ENCODE assay signal across 32 cellular contexts in the genomic region with DNA sequence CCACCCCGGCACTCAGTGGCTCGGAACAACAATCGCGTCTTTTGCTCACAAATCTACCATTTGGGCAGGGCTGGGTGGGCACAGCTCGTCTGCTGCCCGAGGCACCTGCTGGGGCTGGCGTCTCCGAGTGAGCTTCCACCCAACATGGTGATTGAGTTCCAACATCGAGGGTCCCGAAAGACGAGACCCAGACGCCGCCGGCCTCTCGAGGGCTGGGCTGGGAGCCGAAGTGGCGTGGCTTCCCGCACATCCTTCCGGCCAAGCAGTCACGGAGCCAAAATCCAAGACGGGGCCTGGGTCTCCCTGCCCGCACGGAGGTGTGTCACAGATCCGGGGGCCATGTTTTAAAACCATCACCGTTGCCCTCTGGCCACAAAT.
"Had no signal": no experiment of that assay in that cellular context is flagged by ENCODE, and none has a peak within 500 bp of the region (broad histone marks: within the 10 kb centered on the region; RNA-seq: fewer than 3 reads in every experiment).

No MANE protein-coding gene starts in this region.

- DNase-seq: naive thymus-derived CD8-positive, alpha-beta T cell; nephron progenitor cell; occipital lobe; posterior cingulate gyrus; psoas muscle; right cardiac atrium; spleen; stimulated activated CD4-positive, alpha-beta T cell treated with anti-CD3 and anti-CD28 coated beads, Interleukin-12 subunit alpha, Interleukin-12 subunit beta, amount 100 ng/mL, for 4 hours; stimulated activated CD4-positive, alpha-beta T cell treated with anti-CD3 and anti-CD28 coated beads, Interleukin-1b, Interleukin-23, amount 100 ng/mL, for 48 hours; stimulated activated CD4-positive, alpha-beta T cell treated with anti-CD3 and anti-CD28 coated beads, Interleukin-4, amount 100 ng/mL, for 1 hour; stimulated activated CD4-positive, alpha-beta T cell treated with anti-CD3 and anti-CD28 coated beads, Interleukin-4, amount 100 ng/mL, for 4 hours; stimulated activated CD8-positive, alpha-beta memory T cell treated with anti-CD3 and anti-CD28 coated beads, Interleukin-4, amount 100 ng/mL, for 48 hours; stimulated activated naive CD4-positive, alpha-beta T cell; stimulated activated naive CD8-positive, alpha-beta T cell treated with anti-CD3 and anti-CD28 coated beads, Interleukin-15, amount 100 ng/mL, for 72 hours; stimulated activated naive CD8-positive, alpha-beta T cell treated with anti-CD3 and anti-CD28 coated beads, Interleukin-15, Interleukin-2, amounts not matched to agents 100 U/mL and 50 U/mL, for 24 hours; substantia nigra; testis; tibial artery; transverse colon; upper lobe of right lung had no signal

- ATAC-seq: naive thymus-derived CD8-positive, alpha-beta T cell; natural killer cell treated with Interleukin-12 subunit alpha and Interleukin-12 subunit beta and Interleukin-15 and Interleukin-18, amount 100 ng/mL, for 72 hours; psoas muscle; right cardiac atrium; sciatic nerve; stimulated activated memory B cell treated with anti-CD40 and anti-IgM and Interleukin-4, amounts not matched to agents 10 μg/mL and 1 μg/mL and 100 μg/mL, for 72 hours; stimulated activated naive CD8-positive, alpha-beta T cell treated with anti-CD3 and anti-CD28 coated beads, Interleukin-15, amount 100 ng/mL, for 72 hours; stimulated activated naive CD8-positive, alpha-beta T cell treated with anti-CD3 and anti-CD28 coated beads, Interleukin-15, Interleukin-2, amounts not matched to agents 100 U/mL and 50 U/mL, for 24 hours; upper lobe of right lung had no signal

- H3K79me2 ChIP-seq: parathyroid adenoma had no signal

- H3K4me1 ChIP-seq: psoas muscle, upper lobe of right lung had no signal

- H2AFZ ChIP-seq: parathyroid adenoma had no signal

- H3K4me3 Mint-ChIP-seq: naive thymus-derived CD8-positive, alpha-beta T cell; natural killer cell treated with Interleukin-12 subunit alpha and Interleukin-12 subunit beta and Interleukin-15 and Interleukin-18, amount 100 ng/mL, for 72 hours; nephron progenitor cell; neural crest cell; stimulated activated memory B cell treated with anti-CD40 and anti-IgM and Interleukin-4, amounts not matched to agents 10 μg/mL and 1 μg/mL and 100 μg/mL, for 72 hours; stimulated activated naive CD8-positive, alpha-beta T cell treated with anti-CD3 and anti-CD28 coated beads, Interleukin-15, amount 100 ng/mL, for 72 hours; type B pancreatic cell had no signal

- H3K27ac ChIP-seq: ovary, parathyroid adenoma, psoas muscle, skin epidermis, spleen, suprapubic skin, testis, tibial artery, transverse colon, upper lobe of right lung, uterus had no signal

- H3K27me3 ChIP-seq: ovary, spleen, testis, upper lobe of right lung, uterus had no signal

- H3K9me3 ChIP-seq: ovary, psoas muscle, spleen, suprapubic skin, testis, tibial artery, transverse colon, upper lobe of right lung, uterus had no signal

- H3K9me3 Mint-ChIP-seq: naive thymus-derived CD8-positive, alpha-beta T cell; natural killer cell treated with Interleukin-12 subunit alpha and Interleukin-12 subunit beta and Interleukin-15 and Interleukin-18, amount 100 ng/mL, for 72 hours; nephron progenitor cell; neural crest cell; stimulated activated memory B cell treated with anti-CD40 and anti-IgM and Interleukin-4, amounts not matched to agents 10 μg/mL and 1 μg/mL and 100 μg/mL, for 72 hours; stimulated activated naive CD8-positive, alpha-beta T cell treated with anti-CD3 and anti-CD28 coated beads, Interleukin-15, amount 100 ng/mL, for 72 hours; type B pancreatic cell had no signal

- H3K9ac ChIP-seq: parathyroid adenoma had no signal

- H3K27me3 Mint-ChIP-seq: naive thymus-derived CD8-positive, alpha-beta T cell; natural killer cell treated with Interleukin-12 subunit alpha and Interleukin-12 subunit beta and Interleukin-15 and Interleukin-18, amount 100 ng/mL, for 72 hours; stimulated activated memory B cell treated with anti-CD40 and anti-IgM and Interleukin-4, amounts not matched to agents 10 μg/mL and 1 μg/mL and 100 μg/mL, for 72 hours; stimulated activated naive CD8-positive, alpha-beta T cell treated with anti-CD3 and anti-CD28 coated beads, Interleukin-15, amount 100 ng/mL, for 72 hours; type B pancreatic cell had no signal

- H3K36me3 ChIP-seq: ovary, spleen, suprapubic skin, tibial artery, transverse colon, upper lobe of right lung, uterus had no signal

- H3K4me1 Mint-ChIP-seq: neural crest cell had no signal

- H3K27ac Mint-ChIP-seq: naive thymus-derived CD8-positive, alpha-beta T cell; natural killer cell treated with Interleukin-12 subunit alpha and Interleukin-12 subunit beta and Interleukin-15 and Interleukin-18, amount 100 ng/mL, for 72 hours; nephron progenitor cell; progenitor cell of endocrine pancreas; stimulated activated memory B cell treated with anti-CD40 and anti-IgM and Interleukin-4, amounts not matched to agents 10 μg/mL and 1 μg/mL and 100 μg/mL, for 72 hours; stimulated activated naive CD8-positive, alpha-beta T cell treated with anti-CD3 and anti-CD28 coated beads, Interleukin-15, amount 100 ng/mL, for 72 hours; type B pancreatic cell had no signal

- H3K36me3 Mint-ChIP-seq: naive thymus-derived CD8-positive, alpha-beta T cell; natural killer cell treated with Interleukin-12 subunit alpha and Interleukin-12 subunit beta and Interleukin-15 and Interleukin-18, amount 100 ng/mL, for 72 hours; stimulated activated memory B cell treated with anti-CD40 and anti-IgM and Interleukin-4, amounts not matched to agents 10 μg/mL and 1 μg/mL and 100 μg/mL, for 72 hours; type B pancreatic cell had no signal

- H3K4me2 ChIP-seq: smooth muscle cell had no signal

- H3K4me3 ChIP-seq: ovary, psoas muscle, skin epidermis, smooth muscle cell, spleen, suprapubic skin, testis, tibial artery, transverse colon, upper lobe of right lung, uterus had no signal
